Comparison of ENCODE assay signal across 8 cellular contexts in the genomic region with DNA sequence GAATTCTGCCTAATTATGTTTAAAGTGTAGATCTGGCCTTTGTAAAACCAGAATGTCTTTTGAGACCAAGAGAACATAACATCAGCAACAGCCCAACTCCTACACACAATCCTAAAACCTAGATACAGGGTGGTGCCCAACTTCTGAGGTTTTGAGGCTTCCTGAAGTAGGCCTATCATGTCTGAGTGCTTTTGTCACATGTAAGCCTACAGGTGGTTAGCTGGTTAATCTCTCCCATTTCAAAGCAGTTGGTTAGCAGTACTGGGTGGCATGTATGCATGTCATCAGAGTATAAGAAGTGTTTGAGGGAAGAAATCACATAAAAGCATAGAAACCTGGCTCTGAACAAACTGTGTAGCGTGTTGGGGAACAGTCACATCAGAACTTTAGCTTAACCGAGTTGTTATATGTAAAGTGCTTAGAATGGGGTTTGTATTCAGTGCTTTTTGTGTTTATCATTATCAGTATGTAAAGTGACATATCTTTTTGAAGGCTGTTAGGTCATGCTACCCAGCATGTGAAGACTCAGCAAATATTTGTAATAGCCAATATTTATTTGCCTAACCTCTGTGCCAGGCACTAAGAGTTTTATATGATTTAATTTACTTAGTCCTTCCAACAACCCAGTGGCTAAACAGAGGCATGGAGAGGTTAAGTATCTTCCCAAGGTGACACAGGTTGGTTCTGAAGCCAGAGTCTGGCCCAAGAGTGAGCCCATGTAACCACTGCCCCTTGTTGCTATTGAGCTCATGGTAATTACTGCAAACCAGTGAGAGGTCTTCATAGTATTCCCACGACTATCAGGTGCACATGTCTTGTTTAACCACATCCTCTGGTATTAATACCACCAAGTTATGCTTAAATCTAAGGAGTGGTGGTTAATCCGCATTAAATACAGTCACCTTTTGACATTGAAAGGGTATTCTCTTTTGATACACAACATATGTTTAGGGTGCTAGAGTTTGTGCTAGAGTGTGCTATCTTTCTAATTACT.
DNase-seq lines count a peak whose midpoint lies in the region; ATAC-seq and TF ChIP-seq lines count a peak whose summit lies in the region.

No MANE protein-coding gene starts in this region.

- H3K4me2 ChIP-seq in KMS-11 = peak overlapping the region; percentile 83

- ATAC-seq in HG02938 (IDR thresholded peaks at IDR 0.05; ENCODE audit: unreplicated experiment) = no peak

- peaks cover 67% of the 10 kb centered on the region for H3K79me2 ChIP-seq in KMS-11 (ENCODE audit: insufficient read depth, low read depth)

- H4K20me1 ChIP-seq in KMS-11 (ENCODE audit: insufficient read depth) = no peaks in the 10 kb centered on the region

- H3K27me3 ChIP-seq in KMS-11 (ENCODE audit: insufficient read depth, low read depth) (no peaks in the 10 kb centered on the region), muscle layer of duodenum (ENCODE audit: low read depth, low read length) (no peaks in the 10 kb centered on the region)

- H3K36me3 ChIP-seq in KMS-11 (ENCODE audit: insufficient read depth) (no peaks in the 10 kb centered on the region), muscle layer of duodenum (ENCODE audit: control insufficient read depth in 1 of 2, insufficient read depth in 2 of 2, low read length in 2 of 2) (peaks cover 0 to 5% of the 10 kb centered on the region in 2 donors)

- no peaks in the 10 kb centered on the region for H3K9me3 ChIP-seq in muscle layer of duodenum (ENCODE audit: control insufficient read depth in 1 of 2, low read length in 2 of 2)

- DNase-seq in stimulated activated CD8-positive, alpha-beta memory T cell treated with anti-CD3 and anti-CD28 coated beads, Interleukin-12 subunit alpha, Interleukin-12 subunit beta, amount 100 ng/mL, for 1 hour (ENCODE audit: low read depth) = peak; percentile 29
- no peak for DNase-seq in stimulated activated CD8-positive, alpha-beta memory T cell treated with anti-CD3 and anti-CD28 coated beads, Interleukin-4, amount 100 ng/mL, for 48 hours
- peak; percentile 34 for DNase-seq in activated gamma-delta T cell treated with anti-CD3 and anti-CD28 coated beads, Interleukin-2, amount 50 U/mL, for 16 hours (ENCODE audit: low read depth)
- DNase-seq in germinal center (ENCODE audit: low spot score) (no peak), medulla oblongata (ENCODE audit: extremely low spot score) (no peak)

- H3K4me1 ChIP-seq in KMS-11 (ENCODE audit: low read depth, poor library complexity, severe bottlenecking) = peaks cover 61% of the 10 kb centered on the region
- H3K4me1 ChIP-seq in muscle layer of duodenum (ENCODE audit: control insufficient read depth in 1 of 2, insufficient read depth in 2 of 2, low read length in 2 of 2) = peaks cover 4 to 31% of the 10 kb centered on the region in 2 donors

- H3K4me3 ChIP-seq in KMS-11 (IDR thresholded peaks at IDR 0.05; ENCODE audit: insufficient read depth, low read depth, low read length) (no peak overlapping the region), muscle layer of duodenum (ENCODE audit: low read depth in 1 of 2, low read length in 2 of 2) (peak overlapping the region; percentile 76 to 94)

- H3K27ac ChIP-seq in KMS-11 = peak overlapping the region; percentile 29; the same call in 1 of the 2 replicates
- peak overlapping the region; percentile 43 for H3K27ac ChIP-seq in muscle layer of duodenum (ENCODE audit: low read length)

- H3K9ac ChIP-seq in KMS-11 = peak overlapping the region; percentile 2; the same call in 1 of the 2 replicates

- H2AFZ ChIP-seq in KMS-11 (ENCODE audit: low read depth) = no peak overlapping the region

- TF ChIP-seq CTCF in KMS-11 (conservative IDR thresholded peaks at IDR 0.05; ENCODE audit: low read depth, low read length) = no peak

Comparison
In these comparisons a context has a peak if more than half of its experiments do, and no peak if none do; other contexts are left out.
1. DNase-seq: peak in stimulated activated CD8-positive, alpha-beta memory T cell treated with anti-CD3 and anti-CD28 coated beads, Interleukin-12 subunit alpha, Interleukin-12 subunit beta, amount 100 ng/mL, for 1 hour (single experiment) and activated gamma-delta T cell treated with anti-CD3 and anti-CD28 coated beads, Interleukin-2, amount 50 U/mL, for 16 hours (single experiment); none in stimulated activated CD8-positive, alpha-beta memory T cell treated with anti-CD3 and anti-CD28 coated beads, Interleukin-4, amount 100 ng/mL, for 48 hours (single experiment), germinal center (single experiment) and medulla oblongata (single experiment).